Comparison of ENCODE assay signal across 16 cellular contexts in the genomic region with DNA sequence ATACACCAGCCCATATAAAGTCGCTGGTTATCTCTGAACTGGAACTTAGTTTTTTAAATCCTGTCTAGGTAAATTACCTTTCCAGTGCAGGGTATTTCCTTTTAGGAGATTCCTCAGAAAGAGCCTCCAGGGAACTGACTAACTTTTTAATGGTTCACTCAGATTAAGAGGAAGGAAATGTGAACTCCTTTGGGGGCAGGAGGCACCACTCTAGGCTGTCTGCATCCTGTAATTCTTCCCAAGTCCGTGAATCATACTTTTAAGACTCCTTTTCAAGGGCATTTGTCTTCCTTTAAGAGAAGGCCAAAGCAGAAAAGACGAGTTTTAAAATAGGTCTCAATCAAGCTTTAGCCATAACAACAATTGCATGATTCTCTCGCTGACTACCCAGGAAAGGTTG.
DNase-seq lines count a peak whose midpoint lies in the region; ATAC-seq and TF ChIP-seq lines count a peak whose summit lies in the region.
"Had no signal": no experiment of that assay in that cellular context is flagged by ENCODE, and none has a peak within 500 bp of the region (broad histone marks: within the 10 kb centered on the region; RNA-seq: fewer than 3 reads in every experiment).

No MANE protein-coding gene starts in this region.

- H3K9me3 ChIP-seq in PC-3 (ENCODE audit: low read length) (no peaks in the 10 kb centered on the region), MM.1S (replicated peaks; ENCODE audit: insufficient read depth, low read length) (no peaks in the 10 kb centered on the region)
- H3K9me3 ChIP-seq: colonic mucosa had no signal

- peak overlapping the region; percentile 40 for H3K4me2 ChIP-seq in PC-3 (ENCODE audit: low read length)
- no peak overlapping the region for H3K4me2 ChIP-seq in MM.1S (ENCODE audit: low read depth, low read length)

- H2AFZ ChIP-seq in PC-3 (ENCODE audit: low read length): peak overlapping the region; percentile 41
- H2AFZ ChIP-seq in MM.1S (ENCODE audit: low read length): no peak overlapping the region

- H3K36me3 ChIP-seq in PC-3 (ENCODE audit: low read depth, low read length): no peaks in the 10 kb centered on the region
- H3K36me3 ChIP-seq in MM.1S (replicated peaks; ENCODE audit: insufficient read depth, low read length): no peaks in the 10 kb centered on the region; the same call in 1 of the 2 replicates
- H3K36me3 ChIP-seq: colonic mucosa had no signal

- H4K20me1 ChIP-seq in PC-3 (ENCODE audit: low read length): no peaks in the 10 kb centered on the region
- no peaks in the 10 kb centered on the region for H4K20me1 ChIP-seq in MM.1S (ENCODE audit: insufficient read depth, low read length)

- no peak overlapping the region for H3K4me3 ChIP-seq in AG10803 (ENCODE audit: low read length)
- no peak overlapping the region for H3K4me3 ChIP-seq in PC-3 (ENCODE audit: low read length)
- H3K4me3 ChIP-seq in fibroblast of the aortic adventitia (ENCODE audit: low read depth, low read length): no peak overlapping the region
- no peak overlapping the region for H3K4me3 ChIP-seq in MM.1S (ENCODE audit: low read length)
- H3K4me3 ChIP-seq: colonic mucosa had no signal

- no peaks in the 10 kb centered on the region for H3K9me2 ChIP-seq in PC-3 (replicated peaks; ENCODE audit: low read length)
- no peaks in the 10 kb centered on the region for H3K9me2 ChIP-seq in MM.1S (replicated peaks; ENCODE audit: insufficient read depth, low read length)

- H3K27me3 ChIP-seq in PC-3 (ENCODE audit: low read length): no peaks in the 10 kb centered on the region
- no peaks in the 10 kb centered on the region for H3K27me3 ChIP-seq in MM.1S (replicated peaks; ENCODE audit: insufficient read depth, low read length)
- H3K27me3 ChIP-seq: colonic mucosa had no signal

- TF ChIP-seq CTCF in AG10803 (conservative IDR thresholded peaks at IDR 0.05; ENCODE audit: low read length) (no peak), PC-3 (conservative IDR thresholded peaks at IDR 0.05; ENCODE audit: low read depth, low read length) (no peak), fibroblast of the aortic adventitia (IDR thresholded peaks at IDR 0.05; ENCODE audit: insufficient read depth, low read length) (no peak), MM.1S (IDR thresholded peaks at IDR 0.05; ENCODE audit: low read length) (no peak)

- H3K9ac ChIP-seq in PC-3 (ENCODE audit: low read length) (no peak overlapping the region), MM.1S (ENCODE audit: low read length) (no peak overlapping the region)

- DNase-seq in AG10803 (ENCODE audit: low read depth) (peak; percentile 4), PC-3 (peak; percentile 72), fibroblast of the aortic adventitia (ENCODE audit: low read depth) (peak; percentile 20), pulmonary artery endothelial cell (ENCODE audit: low read depth, low spot score) (peak; percentile 72), MM.1S (no peak), NCI-H1048 (lab: John Stamatoyannopoulos, UW) (no peak), NCI-H526 treated with DMSO at 0.1 percent for 48 hours (lab: John Stamatoyannopoulos, UW) (no peak)
- DNase-seq: activated gamma-delta T cell treated with Interleukin-2 at 50 U/mL for 16 hours; anterior cingulate cortex; colonic mucosa; COR-L47; NCI-H187 treated with DMSO at 0.1 percent for 48 hours; NCI-H510A treated with DMSO at 0.1 percent for 48 hours; OCI-M1; stimulated activated CD4-positive, alpha-beta T cell treated with anti-CD3 and anti-CD28 coated beads, Interleukin-15, amount 100 ng/mL, for 24 hours had no signal

- ATAC-seq in PC-3 (peak; percentile 84), HG03097 (IDR thresholded peaks at IDR 0.05; ENCODE audit: low FRiP score, unreplicated experiment) (no peak)

- H3F3A ChIP-seq in PC-3 (ENCODE audit: low read length, unreplicated experiment): no peaks in the 10 kb centered on the region
- H3F3A ChIP-seq in MM.1S (ENCODE audit: insufficient read depth, low read length): no peaks in the 10 kb centered on the region

- H3K4me1 ChIP-seq in PC-3 (ENCODE audit: insufficient read depth, low read length) (peaks cover 14% of the 10 kb centered on the region), MM.1S (ENCODE audit: low read length) (no peaks in the 10 kb centered on the region)
- H3K4me1 ChIP-seq: colonic mucosa had no signal

- POLR2A ChIA-PET in PC-3 (lab: Charles Lee; ENCODE audit: unreplicated experiment): no interaction called here

- CTCF ChIA-PET in PC-3 (lab: Charles Lee): no interaction called here

- BruUV-seq in PC-3 (replicated peaks; lab: Mats Ljungman, UMichigan): no TSS peak

- no peaks in the 10 kb centered on the region for H3K79me2 ChIP-seq in PC-3 (ENCODE audit: low read length)
- no peaks in the 10 kb centered on the region for H3K79me2 ChIP-seq in MM.1S (ENCODE audit: low read length)

- H3K27ac ChIP-seq in PC-3 (ENCODE audit: low read length) (peak overlapping the region; percentile 21), MM.1S (ENCODE audit: low read length) (no peak overlapping the region)
- H3K27ac ChIP-seq: colonic mucosa had no signal

- intact Hi-C loops in PC-3 (cut with micrococcal nuclease): no loop called here

Comparison
In these comparisons a context has a peak if more than half of its experiments do, and no peak if none do; other contexts are left out.
1. DNase-seq: peak in AG10803 (single experiment), PC-3 (single experiment), fibroblast of the aortic adventitia (single experiment) and pulmonary artery endothelial cell (single experiment); none in MM.1S (single experiment), NCI-H1048 (single experiment) and NCI-H526 treated with DMSO at 0.1 percent for 48 hours (single experiment).